In genomic region chr17:81870978-81871386, GRCh38 we compare ENCODE assay signal across 8 cellular contexts. TPM values are rescaled to one million over a fixed set of nuclear protein-coding genes. Genes with fewer than 3 reads are reported as not detected.
DNase-seq lines count a peak whose midpoint lies in the region; ATAC-seq, FAIRE-seq and TF ChIP-seq lines count a peak whose summit lies in the region.

Gene ARHGDIA (minus strand): TSS chr17:81871337. CDS start chr17:81869930, 1,407 bp downstream.

- peaks cover 2% of the 10 kb centered on the region; the same call in 1 of the 2 replicates for H3K79me1 ChIP-seq in H1 (ENCODE audit: low read depth, low read length)

- H3K27ac Mint-ChIP-seq in CD8-positive, alpha-beta T cell = peak within 1 kb of the TSS; percentile 96

- H3K27me3 ChIP-seq in CD8-positive, alpha-beta T cell (ENCODE audit: insufficient read depth, low read length) = no peaks in the 10 kb centered on the region
- H3K27me3 ChIP-seq in NT2/D1 (ENCODE audit: insufficient read depth, insufficient read length) (no peaks in the 10 kb centered on the region), H1 (replicated peaks in 1 of 4; ENCODE audit: control insufficient read depth in 3 of 4, extremely low read depth in 1 of 4, insufficient read depth in 3 of 4, low read length in 3 of 4) (no peaks in the 10 kb centered on the region), muscle layer of colon (ENCODE audit: control insufficient read depth in 1 of 2, insufficient read depth in 2 of 2, low read length in 2 of 2) (no peaks in the 10 kb centered on the region)

- no peak for TF ChIP-seq CTCF in CD8-positive, alpha-beta T cell (IDR thresholded peaks at IDR 0.05)
- no peak for TF ChIP-seq CTCF in H1 (IDR thresholded peaks at IDR 0.05; ENCODE audit: control extremely low read depth in 1 of 3, insufficient read depth in 1 of 3, low read depth in 1 of 3, low read length in 3 of 3)

- H3K4ac ChIP-seq in H1 (replicated peaks; ENCODE audit: insufficient read length, low read depth, low read length) = peak within 1 kb of the TSS; percentile 92

- H3K4me1 Mint-ChIP-seq in CD8-positive, alpha-beta T cell (ENCODE audit: low read depth) = peaks cover 41% of the 10 kb centered on the region

- H3K23me2 ChIP-seq in H1 (ENCODE audit: low read depth, low read length) = peaks cover 12% of the 10 kb centered on the region; the same call in 1 of the 2 replicates

- H2BK5ac ChIP-seq in H1 (ENCODE audit: low read depth, low read length) = peak within 1 kb of the TSS; percentile 82; the same call in 1 of the 2 replicates

- peaks cover 18% of the 10 kb centered on the region for H3K36me3 ChIP-seq in CD8-positive, alpha-beta T cell (ENCODE audit: insufficient read depth, low read length)
- H3K36me3 ChIP-seq in NT2/D1 (ENCODE audit: insufficient read depth, insufficient read length, low read length) (peaks cover 38% of the 10 kb centered on the region), H1 (ENCODE audit: control insufficient read depth in 2 of 4, insufficient read depth in 4 of 4, low read length in 3 of 4) (peaks cover 0 to 6% (median 3%) of the 10 kb centered on the region in 4 experiments; a peak in 2 of 8 replicates), muscle layer of colon (ENCODE audit: insufficient read depth, low read length) (peaks cover 14% of the 10 kb centered on the region)

- H3K56ac ChIP-seq in H1 (replicated peaks; ENCODE audit: insufficient read length, low read depth, low read length) = peak within 1 kb of the TSS; percentile 77

- H3K4me3 Mint-ChIP-seq in CD8-positive, alpha-beta T cell = peak within 1 kb of the TSS; percentile 87

- peak within 1 kb of the TSS; percentile 96 for H4K8ac ChIP-seq in H1 (ENCODE audit: extremely low read depth, insufficient read depth, low read length)

- no peak within 1 kb of the TSS for H2BK20ac ChIP-seq in H1 (ENCODE audit: low read length)

- intact Hi-C loops in CD8-positive, alpha-beta T cell (cut with DNase I, micrococcal nuclease) = loop anchor here (1.0 to 5.0 kb wide), 8 partner anchors 10 to 169 kb away; partner anchors contain the start of genes ALYREF (in 2 of the 2), ANAPC11 (in 2 of the 2), MCRIP1 (in 2 of the 2) and ASPSCR1 (in 1 of the 2)

- CTCF ChIA-PET in CD8-positive, alpha-beta T cell (lab: Charles Lee) = interaction anchor here (1.3 to 2.0 kb wide), 2 partner anchors 12 to 16 kb away, joined by 4 to 6 read pairs; no protein-coding TSS in a partner anchor
- CTCF ChIA-PET in H1 (lab: Charles Lee; ENCODE audit: partially characterized antibody) = interaction anchor here (1.1 to 2.9 kb wide), 7 partner anchors 14 to 169 kb away, joined by 3 to 24 read pairs (median 3); partner anchors contain the start of gene SIRT7

- H2BK120ac ChIP-seq in H1 (replicated peaks; ENCODE audit: low read depth, low read length) = no peak within 1 kb of the TSS

- no peak within 1 kb of the TSS for H3K23ac ChIP-seq in H1 (ENCODE audit: insufficient read length)

- peak within 1 kb of the TSS; percentile 75 to 76 for H3K4me2 ChIP-seq in H1 (ENCODE audit: insufficient read depth in 1 of 2, low read depth in 2 of 2, low read length in 2 of 2)

- no peak within 1 kb of the TSS for H3K14ac ChIP-seq in H1 (ENCODE audit: insufficient read length)

- H3K79me2 ChIP-seq in H1 (ENCODE audit: control insufficient read depth in 1 of 2, insufficient read depth in 2 of 2, low read length in 2 of 2) = peaks cover 3 to 4% of the 10 kb centered on the region in 2 experiments; a peak in 2 of 4 replicates

- H2BK15ac ChIP-seq in H1 (ENCODE audit: low read length) = no peak within 1 kb of the TSS

- peaks cover 5 to 22% of the 10 kb centered on the region in 2 experiments for H4K20me1 ChIP-seq in H1 (replicated peaks in 1 of 2; ENCODE audit: control insufficient read depth in 1 of 2, insufficient read depth in 2 of 2, low read length in 2 of 2)

- peak within 1 kb of the TSS; percentile 98 for H3K27ac ChIP-seq in CD8-positive, alpha-beta T cell (ENCODE audit: low read depth, low read length)
- peak within 1 kb of the TSS; percentile 82; the same call in 1 of the 2 replicates for H3K27ac ChIP-seq in H1 (ENCODE audit: low read depth, low read length)
- peak within 1 kb of the TSS; percentile 100 for H3K27ac ChIP-seq in muscle layer of colon (ENCODE audit: low read depth, low read length)

- ATAC-seq in CD8-positive, alpha-beta T cell = peak; percentile 62
- ATAC-seq in GM21737 (IDR thresholded peaks at IDR 0.05; ENCODE audit: unreplicated experiment) = peak; percentile 4

- H3K4me1 ChIP-seq in CD8-positive, alpha-beta T cell (ENCODE audit: insufficient read depth, low read length) = peaks cover 41% of the 10 kb centered on the region
- peaks cover 32% of the 10 kb centered on the region for H3K4me1 ChIP-seq in NT2/D1 (ENCODE audit: insufficient read depth, insufficient read length)
- H3K4me1 ChIP-seq in H1 (replicated peaks in 1 of 4; ENCODE audit: control insufficient read depth in 3 of 4, insufficient read depth in 4 of 4, low read length in 3 of 4) = peaks cover 0 to 31% (median 21%) of the 10 kb centered on the region in 4 experiments; a peak in 6 of 7 replicates
- H3K4me1 ChIP-seq in muscle layer of colon (ENCODE audit: insufficient read depth, low read length) = peaks cover 30% of the 10 kb centered on the region

- no peaks in the 10 kb centered on the region for H3K9me3 ChIP-seq in CD8-positive, alpha-beta T cell (ENCODE audit: low read length)
- H3K9me3 ChIP-seq in NT2/D1 (ENCODE audit: insufficient read depth, low read length) (no peaks in the 10 kb centered on the region), H1 (ENCODE audit: insufficient read depth in 2 of 2, low read depth in 1 of 2, low read length in 1 of 2) (no peaks in the 10 kb centered on the region), muscle layer of colon (ENCODE audit: low read length) (no peaks in the 10 kb centered on the region)

- peaks cover 23% of the 10 kb centered on the region for H3K36me3 Mint-ChIP-seq in CD8-positive, alpha-beta T cell

- H4K91ac ChIP-seq in H1 (replicated peaks; ENCODE audit: insufficient read length, low read length) = peak within 1 kb of the TSS; percentile 98

- H2AFZ ChIP-seq in H1 (ENCODE audit: low read length) = no peak within 1 kb of the TSS

- peak within 1 kb of the TSS; percentile 98 for H3K9ac ChIP-seq in NT2/D1 (ENCODE audit: insufficient read length, low read depth)
- H3K9ac ChIP-seq in H1 (replicated peaks in 1 of 4; ENCODE audit: extremely low read depth in 1 of 4, low read depth in 3 of 4, low read length in 3 of 4) = peak within 1 kb of the TSS; percentile 28 to 86 (median 82)
- H3K9ac ChIP-seq in muscle layer of colon (ENCODE audit: low read length) = peak within 1 kb of the TSS; percentile 94

- no peak for DNase-seq in CD8-positive, alpha-beta T cell
- DNase-seq in NT2/D1 (ENCODE audit: low read depth, low spot score) (no peak), H1 (ENCODE audit: low read depth in 1 of 2, low spot score in 2 of 2) (no peak), NCI-H1930 (lab: John Stamatoyannopoulos, UW) (no peak), C1 segment of cervical spinal cord (lab: John Stamatoyannopoulos, UW) (no peak)
- no peak for DNase-seq in effector CD4-positive, alpha-beta T cell

- H2BK12ac ChIP-seq in H1 (ENCODE audit: low read depth, low read length) = 0 out of 2 replicates have a peak within 1 kb of the TSS, but pooled peaks have one; percentile 31

- H3K4me3 ChIP-seq in CD8-positive, alpha-beta T cell (ENCODE audit: low read depth, low read length) = peak within 1 kb of the TSS; percentile 94
- peak within 1 kb of the TSS; percentile 97 for H3K4me3 ChIP-seq in NT2/D1 (ENCODE audit: insufficient read length, low read depth)
- peak within 1 kb of the TSS; percentile 63 to 88 (median 76) for H3K4me3 ChIP-seq in H1 (ENCODE audit: extremely low read depth in 1 of 4, insufficient read depth in 2 of 4, low read depth in 3 of 4, low read length in 4 of 4)
- H3K4me3 ChIP-seq in muscle layer of colon (ENCODE audit: low read depth in 1 of 2, low read length in 2 of 2) = peak within 1 kb of the TSS; percentile 91

- TF ChIP-seq EP300 in H1 (IDR thresholded peaks at IDR 0.05; ENCODE audit: borderline replicate concordance in 1 of 2, low read depth in 2 of 2, low read length in 2 of 2) = no peak

- FAIRE-seq in H1 (lab: Jason Lieb, UNC) = no peak

- H4K5ac ChIP-seq in H1 (ENCODE audit: insufficient read length, low read depth, low read length) = peak within 1 kb of the TSS; percentile 63

- no peak for TF ChIP-seq RAD21 in H1 (IDR thresholded peaks at IDR 0.05 in 1 of 2, conservative IDR thresholded peaks at IDR 0.05 in 1 of 2; ENCODE audit: low read depth in 2 of 2, low read length in 2 of 2)

- POLR2A ChIA-PET in CD8-positive, alpha-beta T cell (lab: Charles Lee) = interaction anchor here (0.8 to 4.2 kb wide), 13 partner anchors 9 to 360 kb away, joined by 3 to 23 read pairs (median 4); partner anchors contain the start of genes ARL16, HGS, MCRIP1 and MRPL12
- POLR2A ChIA-PET in H1 (lab: Charles Lee; ENCODE audit: partially characterized antibody) = interaction anchor here (0.7 to 6.6 kb wide), 8 partner anchors 11 to 428 kb away, joined by 3 to 41 read pairs (median 13); partner anchors contain the start of genes MCRIP1, MRPL12 and P4HB

- peak within 1 kb of the TSS; percentile 88 for H3K18ac ChIP-seq in H1 (ENCODE audit: extremely low read depth, low read length)

- no peaks in the 10 kb centered on the region for H3K27me3 Mint-ChIP-seq in CD8-positive, alpha-beta T cell (ENCODE audit: low read depth)

- H3K9me3 Mint-ChIP-seq in CD8-positive, alpha-beta T cell = no peaks in the 10 kb centered on the region

- peak in 1 of 2 experiments; percentile 45; a peak in 1 of 3 replicates for TF ChIP-seq POLR2A in H1 (IDR thresholded peaks at IDR 0.05; ENCODE audit: control extremely low read depth in 1 of 2, low read depth in 2 of 2, low read length in 2 of 2)

- 0 out of 2 replicates have a peak within 1 kb of the TSS, but pooled peaks have one; percentile 43 for H2AK5ac ChIP-seq in H1 (ENCODE audit: low read depth, low read length)

- WGBS in H1 (ENCODE audit: extremely low coverage in 1 of 2, insufficient coverage in 1 of 2, insufficient read length in 1 of 2, insufficient replicate concordance in 2 of 2, low coverage in 1 of 2, low lambda C conversion rate in 2 of 2, missing lambda C conversion rate in 1 of 2), 2 experiments = 10% methylated on average over 6 of the region's 65 CpGs; no CpG with 5 or more reads in 1 of the 2 experiments

TF ChIP-seq in H1, 55 proteins besides CTCF, POLR2A, EP300 and RAD21 (continues in another document):
- TF ChIP-seq SIN3A (conservative IDR thresholded peaks at IDR 0.05 in 1 of 2, IDR thresholded peaks at IDR 0.05 in 1 of 2; ENCODE audit: low read depth in 1 of 2, low read length in 2 of 2) = no peak

RNA-seq across cellular contexts. Expression of gene ARHGDIA, which starts in this region (rescaled TPM):
- 100 to 1,000 TPM; 777 to 791 TPM for total RNA-seq in CD8-positive, alpha-beta T cell
- total RNA-seq in H1 (2021; fragmentation: NEBNext Ultra II Directional; extraction: Animal tissue kit (Norgen Biotek cat#: 25700)) = 217 and 246 TPM in 2 replicates
- 62.4 and 155 TPM in 2 replicates for polyA plus RNA-seq in H1 (2011; rRNA removed)
- 39.2 TPM for polyA plus RNA-seq in H1 (2011; cell fraction: cytosol; rRNA removed)
- polyA plus RNA-seq in H1 (2011; cell fraction: nucleus; rRNA removed) = 107 TPM
- polyA plus RNA-seq in H1 (2012, experiment 1 of 2) = 161 to 279 TPM (median 213 TPM) in 4 replicates
- polyA plus RNA-seq in H1 (2012, experiment 2 of 2) = 154 TPM
- 184 TPM for polyA plus RNA-seq in H1 (2013, experiment 1 of 2)
- polyA plus RNA-seq in H1 (2013, experiment 2 of 2) = 192 TPM
- polyA minus RNA-seq in H1 (2011; rRNA and poly(A)+ RNA removed) = 14.2 and 21.5 TPM in 2 replicates
- 58.5 TPM for polyA minus RNA-seq in H1 (2011; cell fraction: cytosol; rRNA and poly(A)+ RNA removed)
- polyA minus RNA-seq in H1 (2011; cell fraction: nucleus; rRNA and poly(A)+ RNA removed) = 44.3 TPM
